Comparison of ENCODE assay signal across 11 cellular contexts in the genomic region with DNA sequence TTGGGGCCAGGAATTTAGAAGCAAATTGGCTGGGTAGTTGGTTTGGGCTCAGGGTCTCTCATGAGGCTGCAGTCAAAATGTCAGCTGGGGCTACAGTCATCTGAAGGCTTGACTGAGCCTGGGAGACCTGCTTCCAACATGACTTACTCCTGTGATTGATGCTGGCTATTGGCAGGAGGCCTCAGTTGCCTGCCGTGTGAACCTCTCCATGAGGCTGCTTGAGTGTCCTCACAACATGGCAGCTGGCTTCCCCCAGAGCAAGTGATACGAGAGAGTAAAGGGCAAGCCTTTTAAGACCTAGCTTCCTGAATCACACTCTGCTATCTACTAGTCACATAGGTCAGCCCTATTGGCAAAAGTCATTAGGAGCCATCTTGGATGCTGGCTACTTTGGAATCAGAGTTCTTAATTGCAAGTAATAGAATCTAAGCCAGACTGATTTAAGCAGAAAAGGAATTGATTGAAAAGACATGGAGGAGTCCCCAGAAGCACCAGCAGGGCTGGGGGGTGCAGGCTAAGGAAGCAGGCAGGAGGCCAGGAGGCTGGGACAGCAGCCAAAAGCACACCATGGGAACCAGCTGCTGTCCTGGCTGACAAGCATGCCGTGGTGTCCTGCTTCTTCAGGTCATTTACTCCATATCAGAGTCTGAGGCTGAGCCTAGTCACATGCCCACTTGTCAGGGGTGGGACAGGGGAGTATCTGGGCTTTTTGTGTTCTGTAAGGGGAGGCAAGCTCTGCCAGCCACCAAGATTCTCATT. TPM values are rescaled to one million over a fixed set of nuclear protein-coding genes. Genes with fewer than 3 reads are reported as not detected.
DNase-seq lines count a peak whose midpoint lies in the region; TF ChIP-seq lines count a peak whose summit lies in the region.
"Had no signal": no experiment of that assay in that cellular context is flagged by ENCODE, and none has a peak within 500 bp of the region (broad histone marks: within the 10 kb centered on the region; RNA-seq: fewer than 3 reads in every experiment).

No MANE protein-coding gene starts in this region.

- H3K4me3 ChIP-seq in AG10803 (ENCODE audit: low read length): no peak overlapping the region

- H3K27me3 Mint-ChIP-seq in brain: peaks cover 3% of the 10 kb centered on the region

- peaks cover 21% of the 10 kb centered on the region for H3K4me1 Mint-ChIP-seq in brain
- H3K4me1 Mint-ChIP-seq: activated CD4-positive, alpha-beta memory T cell treated with anti-CD3 and anti-CD28 coated beads, Interleukin-2, amount 10 ng/mL, durations not matched to agents 7 days and 5 days had no signal

- no peaks in the 10 kb centered on the region for H3K36me3 Mint-ChIP-seq in brain

- peak; percentile 30 for DNase-seq in AG10803 (ENCODE audit: low read depth)
- peak; percentile 50 for DNase-seq in NCI-H1092 (lab: John Stamatoyannopoulos, UW)
- DNase-seq in lung microvascular endothelial cell (ENCODE audit: low read depth in 2 of 2): peak; percentile 28 to 67
- no peak for DNase-seq in epidermal melanocyte (ENCODE audit: insufficient read length, low spot score)
- no peak for DNase-seq in GM10266 (ENCODE audit: extremely low spot score)
- no peak for DNase-seq in SIG-M5 (lab: John Stamatoyannopoulos, UW)
- no peak for DNase-seq in activated CD4-positive, alpha-beta T cell treated with anti-CD3 and anti-CD28 coated beads for 1 hour
- DNase-seq: activated CD4-positive, alpha-beta memory T cell treated with anti-CD3 and anti-CD28 coated beads, Interleukin-2, amount 10 ng/mL, durations not matched to agents 7 days and 5 days; effector CD4-positive, alpha-beta T cell; NCI-H748 treated with DMSO at 0.1 percent for 48 hours had no signal

- H3K4me3 Mint-ChIP-seq in brain: peak overlapping the region in 2 of 5 experiments; percentile 58 to 77
- H3K4me3 Mint-ChIP-seq: activated CD4-positive, alpha-beta memory T cell treated with anti-CD3 and anti-CD28 coated beads, Interleukin-2, amount 10 ng/mL, durations not matched to agents 7 days and 5 days had no signal

- H3K9me3 Mint-ChIP-seq in brain: peaks cover 0 to 11% (median 5%) of the 10 kb centered on the region in 5 experiments
- H3K9me3 Mint-ChIP-seq: activated CD4-positive, alpha-beta memory T cell treated with anti-CD3 and anti-CD28 coated beads, Interleukin-2, amount 10 ng/mL, durations not matched to agents 7 days and 5 days had no signal

- peak overlapping the region; percentile 16 to 95 (median 88) for H3K27ac Mint-ChIP-seq in brain
- H3K27ac Mint-ChIP-seq: activated CD4-positive, alpha-beta memory T cell treated with anti-CD3 and anti-CD28 coated beads, Interleukin-2, amount 10 ng/mL, durations not matched to agents 7 days and 5 days had no signal

- TF ChIP-seq CTCF in AG10803 (conservative IDR thresholded peaks at IDR 0.05; ENCODE audit: low read length) (no peak), brain (conservative IDR thresholded peaks at IDR 0.05) (no peak), GM10266 (IDR thresholded peaks at IDR 0.05; ENCODE audit: control insufficient read depth, insufficient read depth, low read depth, missing control alignments) (no peak)

RNA-seq across cellular contexts. Expression of a gene that starts 7.8 kb away (rescaled TPM):
- 20.8 TPM for polyA plus RNA-seq in brain (ENCODE audit: insufficient read depth, low read depth, low replicate concordance)
- 29.9 and 48.0 TPM in 2 replicates for total RNA-seq in lung microvascular endothelial cell

RNA-seq across cellular contexts. Expression of a gene that starts 55.9 kb away (rescaled TPM):
- polyA plus RNA-seq in brain (ENCODE audit: insufficient read depth, low read depth, low replicate concordance): 263 TPM
- total RNA-seq in lung microvascular endothelial cell: 0.20 TPM in 1 of 2 replicates, not detected in the other

Comparison
In these comparisons a context has a peak if more than half of its experiments do, and no peak if none do; other contexts are left out.
1. DNase-seq: peak in AG10803 (single experiment), NCI-H1092 (single experiment) and lung microvascular endothelial cell (2 of 2); none in epidermal melanocyte (single experiment), GM10266 (single experiment), SIG-M5 (single experiment) and activated CD4-positive, alpha-beta T cell treated with anti-CD3 and anti-CD28 coated beads for 1 hour (single experiment).